Comparison of ENCODE assay signal across 1 cellular context in the genomic region with DNA sequence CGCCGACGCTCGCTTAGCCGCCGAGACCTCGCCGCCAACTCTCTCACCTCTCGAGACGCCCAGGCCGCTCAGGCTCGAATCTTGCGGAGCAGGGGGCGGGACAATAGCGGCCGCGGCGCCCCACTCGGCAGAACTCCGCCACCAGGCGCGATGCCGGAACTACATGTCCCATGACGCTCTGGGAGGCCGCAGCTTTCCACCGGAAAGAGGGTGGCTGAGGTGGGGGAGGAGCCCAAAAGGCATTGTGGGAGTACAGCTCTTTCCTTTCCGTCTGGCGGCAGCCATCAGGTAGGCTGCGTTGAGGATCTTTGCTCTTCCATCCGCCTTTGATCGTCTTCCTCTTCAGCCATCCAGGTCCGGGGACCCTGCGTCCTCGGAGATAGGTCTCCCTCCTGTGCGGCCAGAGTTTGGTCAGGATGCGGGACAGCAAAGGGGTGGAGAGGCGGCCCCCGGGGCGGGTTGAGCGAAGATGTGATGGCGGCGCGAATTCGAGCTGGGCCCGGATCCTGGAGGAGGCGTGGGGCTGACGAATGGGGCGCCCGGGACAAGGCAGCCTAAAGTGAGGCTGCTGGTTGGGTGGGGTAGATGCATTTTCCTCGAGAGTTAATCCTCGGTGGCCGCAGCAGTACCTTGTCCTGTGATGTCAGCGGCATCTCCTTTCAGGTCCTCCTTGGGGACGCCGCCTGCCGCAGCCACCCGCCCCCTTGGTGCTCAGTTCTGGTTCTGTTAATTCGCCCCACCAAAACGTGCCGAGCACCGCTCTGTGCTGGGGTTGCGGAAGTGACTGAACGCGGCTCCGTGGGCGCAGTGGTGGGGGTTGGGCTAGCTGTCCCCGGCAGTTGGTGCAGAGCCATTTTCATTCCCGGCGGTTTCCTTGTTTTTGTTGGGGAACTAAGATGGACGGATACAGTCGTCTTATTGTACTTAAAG.
TF ChIP-seq lines count a peak whose summit lies in the region.

A gene (minus strand): TSS at position 105 of the 930 bp plus-strand sequence. CDS start 6,086 bp downstream, outside the sequence.
A gene (plus strand): TSS at position 247 of the 930 bp plus-strand sequence. CDS start 728 bp downstream, outside the sequence.

TF ChIP-seq in HepG2, 621 proteins besides CTCF, POLR2A, EP300 and RAD21 (continued from another document and continues in another):
- TF ChIP-seq, protein P1, sequence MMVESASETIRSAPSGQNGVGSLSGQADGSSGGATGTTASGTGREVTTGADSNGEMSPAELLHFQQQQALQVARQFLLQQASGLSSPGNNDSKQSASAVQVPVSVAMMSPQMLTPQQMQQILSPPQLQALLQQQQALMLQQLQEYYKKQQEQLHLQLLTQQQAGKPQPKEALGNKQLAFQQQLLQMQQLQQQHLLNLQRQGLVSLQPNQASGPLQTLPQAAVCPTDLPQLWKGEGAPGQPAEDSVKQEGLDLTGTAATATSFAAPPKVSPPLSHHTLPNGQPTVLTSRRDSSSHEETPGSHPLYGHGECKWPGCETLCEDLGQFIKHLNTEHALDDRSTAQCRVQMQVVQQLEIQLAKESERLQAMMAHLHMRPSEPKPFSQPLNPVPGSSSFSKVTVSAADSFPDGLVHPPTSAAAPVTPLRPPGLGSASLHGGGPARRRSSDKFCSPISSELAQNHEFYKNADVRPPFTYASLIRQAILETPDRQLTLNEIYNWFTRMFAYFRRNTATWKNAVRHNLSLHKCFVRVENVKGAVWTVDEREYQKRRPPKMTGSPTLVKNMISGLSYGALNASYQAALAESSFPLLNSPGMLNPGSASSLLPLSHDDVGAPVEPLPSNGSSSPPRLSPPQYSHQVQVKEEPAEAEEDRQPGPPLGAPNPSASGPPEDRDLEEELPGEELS (CRISPR knock-in tag; IDR thresholded peaks at IDR 0.05) = peak; percentile 61
- TF ChIP-seq ZNF468 (CRISPR knock-in tag; IDR thresholded peaks at IDR 0.05) (peak; percentile 67; the same call in 1 of the 2 replicates), RELA (CRISPR knock-in tag; IDR thresholded peaks at IDR 0.05) (0 out of 2 replicates have a peak, but pooled peaks have one; percentile 45), MXI1 (IDR thresholded peaks at IDR 0.05; ENCODE audit: borderline replicate concordance, low read depth, low read length) (peak; percentile 74), ZNF547 (CRISPR knock-in tag; IDR thresholded peaks at IDR 0.05) (peak; percentile 85), ZNF274 (CRISPR knock-in tag; IDR thresholded peaks at IDR 0.05) (peak; percentile 95), PRPF4 (IDR thresholded peaks at IDR 0.05; ENCODE audit: low read depth, low read length, poor library complexity, severe bottlenecking) (no peak), PAF1 (CRISPR knock-in tag; IDR thresholded peaks at IDR 0.05) (no peak; the same call in 1 of the 2 replicates), ZNF567 (CRISPR knock-in tag; IDR thresholded peaks at IDR 0.05; ENCODE audit: borderline replicate concordance) (peak; percentile 89), ZNF17 (CRISPR knock-in tag; IDR thresholded peaks at IDR 0.05) (peak; percentile 70; the same call in 1 of the 2 replicates), PRMT3 (CRISPR knock-in tag; IDR thresholded peaks at IDR 0.05; ENCODE audit: borderline replicate concordance, low read depth) (no peak), MATR3 (CRISPR knock-in tag; IDR thresholded peaks at IDR 0.05) (no peak), RXRB (CRISPR knock-in tag; IDR thresholded peaks at IDR 0.05; ENCODE audit: borderline replicate concordance) (peak; percentile 62), NKX3-1 (CRISPR knock-in tag; IDR thresholded peaks at IDR 0.05) (peak; percentile 72; the same call in 1 of the 2 replicates), CREM (IDR thresholded peaks at IDR 0.05) (peak; percentile 94), CREM (CRISPR knock-in tag; IDR thresholded peaks at IDR 0.05) (no peak), ZNF75D (CRISPR knock-in tag; IDR thresholded peaks at IDR 0.05; ENCODE audit: borderline replicate concordance) (no peak), ZNF160 (CRISPR knock-in tag; IDR thresholded peaks at IDR 0.05) (no peak), ZMYM3 (CRISPR knock-in tag; IDR thresholded peaks at IDR 0.05) (no peak), PHF8 (CRISPR knock-in tag; IDR thresholded peaks at IDR 0.05) (peak; percentile 92), TCF7L2 (IDR thresholded peaks at IDR 0.05; ENCODE audit: low read depth, low read length) (no peak), ZNF232 (CRISPR knock-in tag; IDR thresholded peaks at IDR 0.05; ENCODE audit: borderline replicate concordance) (peak; percentile 71; the same call in 1 of the 2 replicates), BORCS8-MEF2B (CRISPR knock-in tag; IDR thresholded peaks at IDR 0.05) (peak; percentile 89), PCBP1 (IDR thresholded peaks at IDR 0.05; ENCODE audit: borderline replicate concordance, low read depth, low read length) (peak; percentile 68; the same call in 1 of the 2 replicates), MYNN (CRISPR knock-in tag; IDR thresholded peaks at IDR 0.05; ENCODE audit: low read depth) (peak; percentile 83; the same call in 1 of the 2 replicates), ZNF136 (CRISPR knock-in tag; IDR thresholded peaks at IDR 0.05; ENCODE audit: low read depth) (0 out of 2 replicates have a peak, but pooled peaks have one; percentile 71)
- TF ChIP-seq, protein P2, sequence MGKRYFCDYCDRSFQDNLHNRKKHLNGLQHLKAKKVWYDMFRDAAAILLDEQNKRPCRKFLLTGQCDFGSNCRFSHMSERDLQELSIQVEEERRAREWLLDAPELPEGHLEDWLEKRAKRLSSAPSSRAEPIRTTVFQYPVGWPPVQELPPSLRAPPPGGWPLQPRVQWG (CRISPR knock-in tag; IDR thresholded peaks at IDR 0.05; ENCODE audit: borderline replicate concordance, low read depth) = no peak
- TF ChIP-seq, protein P3, sequence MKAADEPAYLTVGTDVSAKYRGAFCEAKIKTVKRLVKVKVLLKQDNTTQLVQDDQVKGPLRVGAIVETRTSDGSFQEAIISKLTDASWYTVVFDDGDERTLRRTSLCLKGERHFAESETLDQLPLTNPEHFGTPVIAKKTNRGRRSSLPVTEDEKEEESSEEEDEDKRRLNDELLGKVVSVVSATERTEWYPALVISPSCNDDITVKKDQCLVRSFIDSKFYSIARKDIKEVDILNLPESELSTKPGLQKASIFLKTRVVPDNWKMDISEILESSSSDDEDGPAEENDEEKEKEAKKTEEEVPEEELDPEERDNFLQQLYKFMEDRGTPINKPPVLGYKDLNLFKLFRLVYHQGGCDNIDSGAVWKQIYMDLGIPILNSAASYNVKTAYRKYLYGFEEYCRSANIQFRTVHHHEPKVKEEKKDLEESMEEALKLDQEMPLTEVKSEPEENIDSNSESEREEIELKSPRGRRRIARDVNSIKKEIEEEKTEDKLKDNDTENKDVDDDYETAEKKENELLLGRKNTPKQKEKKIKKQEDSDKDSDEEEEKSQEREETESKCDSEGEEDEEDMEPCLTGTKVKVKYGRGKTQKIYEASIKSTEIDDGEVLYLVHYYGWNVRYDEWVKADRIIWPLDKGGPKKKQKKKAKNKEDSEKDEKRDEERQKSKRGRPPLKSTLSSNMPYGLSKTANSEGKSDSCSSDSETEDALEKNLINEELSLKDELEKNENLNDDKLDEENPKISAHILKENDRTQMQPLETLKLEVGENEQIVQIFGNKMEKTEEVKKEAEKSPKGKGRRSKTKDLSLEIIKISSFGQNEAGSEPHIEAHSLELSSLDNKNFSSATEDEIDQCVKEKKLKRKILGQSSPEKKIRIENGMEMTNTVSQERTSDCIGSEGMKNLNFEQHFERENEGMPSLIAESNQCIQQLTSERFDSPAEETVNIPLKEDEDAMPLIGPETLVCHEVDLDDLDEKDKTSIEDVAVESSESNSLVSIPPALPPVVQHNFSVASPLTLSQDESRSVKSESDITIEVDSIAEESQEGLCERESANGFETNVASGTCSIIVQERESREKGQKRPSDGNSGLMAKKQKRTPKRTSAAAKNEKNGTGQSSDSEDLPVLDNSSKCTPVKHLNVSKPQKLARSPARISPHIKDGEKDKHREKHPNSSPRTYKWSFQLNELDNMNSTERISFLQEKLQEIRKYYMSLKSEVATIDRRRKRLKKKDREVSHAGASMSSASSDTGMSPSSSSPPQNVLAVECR (CRISPR knock-in tag; IDR thresholded peaks at IDR 0.05; ENCODE audit: borderline replicate concordance) = peak; percentile 94
- TF ChIP-seq, protein P4, sequence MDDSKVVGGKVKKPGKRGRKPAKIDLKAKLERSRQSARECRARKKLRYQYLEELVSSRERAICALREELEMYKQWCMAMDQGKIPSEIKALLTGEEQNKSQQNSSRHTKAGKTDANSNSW (CRISPR knock-in tag; IDR thresholded peaks at IDR 0.05; ENCODE audit: borderline replicate concordance) = peak; percentile 46; the same call in 1 of the 2 replicates
- TF ChIP-seq, protein P5, sequence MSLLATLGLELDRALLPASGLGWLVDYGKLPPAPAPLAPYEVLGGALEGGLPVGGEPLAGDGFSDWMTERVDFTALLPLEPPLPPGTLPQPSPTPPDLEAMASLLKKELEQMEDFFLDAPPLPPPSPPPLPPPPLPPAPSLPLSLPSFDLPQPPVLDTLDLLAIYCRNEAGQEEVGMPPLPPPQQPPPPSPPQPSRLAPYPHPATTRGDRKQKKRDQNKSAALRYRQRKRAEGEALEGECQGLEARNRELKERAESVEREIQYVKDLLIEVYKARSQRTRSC (CRISPR knock-in tag; IDR thresholded peaks at IDR 0.05; ENCODE audit: low read depth) = no peak
- TF ChIP-seq, protein P6, sequence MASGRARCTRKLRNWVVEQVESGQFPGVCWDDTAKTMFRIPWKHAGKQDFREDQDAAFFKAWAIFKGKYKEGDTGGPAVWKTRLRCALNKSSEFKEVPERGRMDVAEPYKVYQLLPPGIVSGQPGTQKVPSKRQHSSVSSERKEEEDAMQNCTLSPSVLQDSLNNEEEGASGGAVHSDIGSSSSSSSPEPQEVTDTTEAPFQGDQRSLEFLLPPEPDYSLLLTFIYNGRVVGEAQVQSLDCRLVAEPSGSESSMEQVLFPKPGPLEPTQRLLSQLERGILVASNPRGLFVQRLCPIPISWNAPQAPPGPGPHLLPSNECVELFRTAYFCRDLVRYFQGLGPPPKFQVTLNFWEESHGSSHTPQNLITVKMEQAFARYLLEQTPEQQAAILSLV (CRISPR knock-in tag; IDR thresholded peaks at IDR 0.05; ENCODE audit: borderline replicate concordance) = no peak; the same call in 1 of the 2 replicates
- TF ChIP-seq, protein P7, sequence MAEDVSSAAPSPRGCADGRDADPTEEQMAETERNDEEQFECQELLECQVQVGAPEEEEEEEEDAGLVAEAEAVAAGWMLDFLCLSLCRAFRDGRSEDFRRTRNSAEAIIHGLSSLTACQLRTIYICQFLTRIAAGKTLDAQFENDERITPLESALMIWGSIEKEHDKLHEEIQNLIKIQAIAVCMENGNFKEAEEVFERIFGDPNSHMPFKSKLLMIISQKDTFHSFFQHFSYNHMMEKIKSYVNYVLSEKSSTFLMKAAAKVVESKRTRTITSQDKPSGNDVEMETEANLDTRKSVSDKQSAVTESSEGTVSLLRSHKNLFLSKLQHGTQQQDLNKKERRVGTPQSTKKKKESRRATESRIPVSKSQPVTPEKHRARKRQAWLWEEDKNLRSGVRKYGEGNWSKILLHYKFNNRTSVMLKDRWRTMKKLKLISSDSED (CRISPR knock-in tag; IDR thresholded peaks at IDR 0.05) = no peak
- TF ChIP-seq, protein P8, sequence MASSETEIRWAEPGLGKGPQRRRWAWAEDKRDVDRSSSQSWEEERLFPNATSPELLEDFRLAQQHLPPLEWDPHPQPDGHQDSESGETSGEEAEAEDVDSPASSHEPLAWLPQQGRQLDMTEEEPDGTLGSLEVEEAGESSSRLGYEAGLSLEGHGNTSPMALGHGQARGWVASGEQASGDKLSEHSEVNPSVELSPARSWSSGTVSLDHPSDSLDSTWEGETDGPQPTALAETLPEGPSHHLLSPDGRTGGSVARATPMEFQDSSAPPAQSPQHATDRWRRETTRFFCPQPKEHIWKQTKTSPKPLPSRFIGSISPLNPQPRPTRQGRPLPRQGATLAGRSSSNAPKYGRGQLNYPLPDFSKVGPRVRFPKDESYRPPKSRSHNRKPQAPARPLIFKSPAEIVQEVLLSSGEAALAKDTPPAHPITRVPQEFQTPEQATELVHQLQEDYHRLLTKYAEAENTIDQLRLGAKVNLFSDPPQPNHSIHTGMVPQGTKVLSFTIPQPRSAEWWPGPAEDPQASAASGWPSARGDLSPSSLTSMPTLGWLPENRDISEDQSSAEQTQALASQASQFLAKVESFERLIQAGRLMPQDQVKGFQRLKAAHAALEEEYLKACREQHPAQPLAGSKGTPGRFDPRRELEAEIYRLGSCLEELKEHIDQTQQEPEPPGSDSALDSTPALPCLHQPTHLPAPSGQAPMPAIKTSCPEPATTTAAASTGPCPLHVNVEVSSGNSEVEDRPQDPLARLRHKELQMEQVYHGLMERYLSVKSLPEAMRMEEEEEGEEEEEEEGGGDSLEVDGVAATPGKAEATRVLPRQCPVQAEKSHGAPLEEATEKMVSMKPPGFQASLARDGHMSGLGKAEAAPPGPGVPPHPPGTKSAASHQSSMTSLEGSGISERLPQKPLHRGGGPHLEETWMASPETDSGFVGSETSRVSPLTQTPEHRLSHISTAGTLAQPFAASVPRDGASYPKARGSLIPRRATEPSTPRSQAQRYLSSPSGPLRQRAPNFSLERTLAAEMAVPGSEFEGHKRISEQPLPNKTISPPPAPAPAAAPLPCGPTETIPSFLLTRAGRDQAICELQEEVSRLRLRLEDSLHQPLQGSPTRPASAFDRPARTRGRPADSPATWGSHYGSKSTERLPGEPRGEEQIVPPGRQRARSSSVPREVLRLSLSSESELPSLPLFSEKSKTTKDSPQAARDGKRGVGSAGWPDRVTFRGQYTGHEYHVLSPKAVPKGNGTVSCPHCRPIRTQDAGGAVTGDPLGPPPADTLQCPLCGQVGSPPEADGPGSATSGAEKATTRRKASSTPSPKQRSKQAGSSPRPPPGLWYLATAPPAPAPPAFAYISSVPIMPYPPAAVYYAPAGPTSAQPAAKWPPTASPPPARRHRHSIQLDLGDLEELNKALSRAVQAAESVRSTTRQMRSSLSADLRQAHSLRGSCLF (CRISPR knock-in tag; IDR thresholded peaks at IDR 0.05; ENCODE audit: borderline replicate concordance) = 0 out of 2 replicates have a peak, but pooled peaks have one; percentile 68
- TF ChIP-seq, protein P9, sequence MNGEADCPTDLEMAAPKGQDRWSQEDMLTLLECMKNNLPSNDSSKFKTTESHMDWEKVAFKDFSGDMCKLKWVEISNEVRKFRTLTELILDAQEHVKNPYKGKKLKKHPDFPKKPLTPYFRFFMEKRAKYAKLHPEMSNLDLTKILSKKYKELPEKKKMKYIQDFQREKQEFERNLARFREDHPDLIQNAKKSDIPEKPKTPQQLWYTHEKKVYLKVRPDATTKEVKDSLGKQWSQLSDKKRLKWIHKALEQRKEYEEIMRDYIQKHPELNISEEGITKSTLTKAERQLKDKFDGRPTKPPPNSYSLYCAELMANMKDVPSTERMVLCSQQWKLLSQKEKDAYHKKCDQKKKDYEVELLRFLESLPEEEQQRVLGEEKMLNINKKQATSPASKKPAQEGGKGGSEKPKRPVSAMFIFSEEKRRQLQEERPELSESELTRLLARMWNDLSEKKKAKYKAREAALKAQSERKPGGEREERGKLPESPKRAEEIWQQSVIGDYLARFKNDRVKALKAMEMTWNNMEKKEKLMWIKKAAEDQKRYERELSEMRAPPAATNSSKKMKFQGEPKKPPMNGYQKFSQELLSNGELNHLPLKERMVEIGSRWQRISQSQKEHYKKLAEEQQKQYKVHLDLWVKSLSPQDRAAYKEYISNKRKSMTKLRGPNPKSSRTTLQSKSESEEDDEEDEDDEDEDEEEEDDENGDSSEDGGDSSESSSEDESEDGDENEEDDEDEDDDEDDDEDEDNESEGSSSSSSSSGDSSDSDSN (CRISPR knock-in tag; IDR thresholded peaks at IDR 0.05) = peak; percentile 82
